In the genomic region with DNA sequence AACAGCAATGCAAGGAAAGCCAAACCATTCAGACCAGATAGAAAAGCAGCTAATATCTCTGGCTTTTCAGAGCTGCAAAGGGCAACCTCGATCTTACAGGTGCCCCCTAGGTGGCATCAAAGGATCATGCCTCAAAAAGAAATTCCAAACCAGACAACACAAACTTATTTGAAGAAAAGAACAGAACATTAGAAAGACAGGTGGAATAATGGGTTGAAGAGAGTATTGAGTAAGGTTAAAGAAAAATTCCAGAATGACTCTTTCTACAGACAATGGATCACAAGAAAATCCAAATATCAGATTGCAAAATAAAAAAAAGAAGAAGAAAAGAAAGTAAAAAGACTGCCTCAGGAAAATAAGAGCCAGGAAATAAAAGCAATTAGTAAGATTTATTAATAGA, we compare ENCODE assay signal across 9 cellular contexts.
DNase-seq lines count a peak whose midpoint lies in the region; ATAC-seq, FAIRE-seq and TF ChIP-seq lines count a peak whose summit lies in the region.
"Had no signal": no experiment of that assay in that cellular context is flagged by ENCODE, and none has a peak within 500 bp of the region (broad histone marks: within the 10 kb centered on the region; RNA-seq: fewer than 3 reads in every experiment).

No MANE protein-coding gene starts in this region.

- no peaks in the 10 kb centered on the region for H3K36me3 ChIP-seq in pancreas

- 3 to 6% methylated on average over 1 of the region's 1 CpG for WGBS in pancreas, 2 donors

- TF ChIP-seq CTCF in dorsolateral prefrontal cortex (IDR thresholded peaks at IDR 0.05 in 54 of 56, conservative IDR thresholded peaks at IDR 0.05 in 2 of 56; ENCODE audit: low read depth in 1 of 56, partially characterized antibody in 56 of 56) (peak; percentile 18 to 83 (median 69)), pancreas (IDR thresholded peaks at IDR 0.05) (peak in 3 of 4 donors; percentile 10 to 38 (median 31))

- no peaks in the 10 kb centered on the region for H3K4me1 ChIP-seq in pancreas

- H3K27ac ChIP-seq in dorsolateral prefrontal cortex (peak overlapping the region in 56 of 59 donors; percentile 14 to 100 (median 82)), pancreas (no peak overlapping the region)

- peak in 3 of 4 donors; percentile 38 to 65 (median 51) for ATAC-seq in pancreas
- no peak for ATAC-seq in stimulated activated naive CD8-positive, alpha-beta T cell treated with anti-CD3 and anti-CD28 coated beads, Interleukin-15, Interleukin-2, amounts not matched to agents 100 U/mL and 50 U/mL, for 24 hours
- ATAC-seq in GM21423 (IDR thresholded peaks at IDR 0.05; ENCODE audit: unreplicated experiment), result no peak
- ATAC-seq: naive thymus-derived CD8-positive, alpha-beta T cell had no signal

- H3K27me3 ChIP-seq in dorsolateral prefrontal cortex, result peaks cover 0 to 4% (median 0%) of the 10 kb centered on the region in 45 donors
- no peaks in the 10 kb centered on the region for H3K27me3 ChIP-seq in pancreas

- no peak for FAIRE-seq in pancreas (lab: Jason Lieb, UNC)

- intact Hi-C loops in dorsolateral prefrontal cortex (cut with DNase I) (loop anchor here (5.0 to 10.0 kb wide), 5 partner anchors 42 to 600 kb away; partner anchors contain the start of gene ELMO1 (in 1 of the 2)), pancreas (cut with DNase I) (loop anchor here in 1 of 3 donors (10.0 kb wide), 1 partner anchor 600 kb away; no protein-coding TSS in a partner anchor)

- DNase-seq in NCI-H510A treated with DMSO at 0.1 percent for 48 hours (lab: John Stamatoyannopoulos, UW), result peak; percentile 8
- no peak for DNase-seq in NCI-H510A (lab: John Stamatoyannopoulos, UW)
- DNase-seq in NCI-H345 treated with DMSO at 0.1 percent for 48 hours (lab: John Stamatoyannopoulos, UW; ENCODE audit: unreplicated experiment), result peak; percentile 36
- peak in 1 of 10 donors; percentile 11 for DNase-seq in dorsolateral prefrontal cortex
- DNase-seq in pancreas, result no peak
- DNase-seq in NCI-H1930 (lab: John Stamatoyannopoulos, UW), result no peak
- DNase-seq in stimulated activated naive CD8-positive, alpha-beta T cell treated with anti-CD3 and anti-CD28 coated beads, Interleukin-15, Interleukin-2, amounts not matched to agents 100 U/mL and 50 U/mL, for 24 hours, result no peak

- no peak overlapping the region for H3K4me3 ChIP-seq in dorsolateral prefrontal cortex
- H3K4me3 ChIP-seq in pancreas, result no peak overlapping the region

- H3K9me3 ChIP-seq in pancreas, result no peaks in the 10 kb centered on the region

Comparison
In these comparisons a context has a peak if more than half of its experiments do, and no peak if none do; other contexts are left out.
1. DNase-seq: peak in NCI-H510A treated with DMSO at 0.1 percent for 48 hours (single experiment) and NCI-H345 treated with DMSO at 0.1 percent for 48 hours (single experiment); none in NCI-H510A (single experiment), pancreas (0 of 6), NCI-H1930 (0 of 2) and stimulated activated naive CD8-positive, alpha-beta T cell treated with anti-CD3 and anti-CD28 coated beads, Interleukin-15, Interleukin-2, amounts not matched to agents 100 U/mL and 50 U/mL, for 24 hours (single experiment).
2. H3K27ac ChIP-seq: peak in dorsolateral prefrontal cortex (56 of 59); none in pancreas (0 of 4).
3. ATAC-seq: peak in pancreas (3 of 4); none in stimulated activated naive CD8-positive, alpha-beta T cell treated with anti-CD3 and anti-CD28 coated beads, Interleukin-15, Interleukin-2, amounts not matched to agents 100 U/mL and 50 U/mL, for 24 hours (single experiment) and GM21423 (single experiment).